14 cellular contexts compared by ENCODE assay signal in genomic region chr20:17749979-17750721, GRCh38. TPM values are rescaled to one million over a fixed set of nuclear protein-coding genes. Genes with fewer than 3 reads are reported as not detected.
DNase-seq lines count a peak whose midpoint lies in the region; ATAC-seq and TF ChIP-seq lines count a peak whose summit lies in the region.
"Had no signal": no experiment of that assay in that cellular context is flagged by ENCODE, and none has a peak within 500 bp of the region (broad histone marks: within the 10 kb centered on the region; RNA-seq: fewer than 3 reads in every experiment).

No MANE protein-coding gene starts in this region.

- intact Hi-C loops in lower leg skin (cut with DNase I; ENCODE audit: low total_unique reads) (no loop called here), spleen (cut with DNase I; ENCODE audit: low total_unique reads) (no loop called here)

- H3K4me3 Mint-ChIP-seq in natural killer cell treated with Interleukin-12 subunit alpha and Interleukin-12 subunit beta and Interleukin-15 and Interleukin-18, amount 100 ng/mL, for 72 hours = no peak overlapping the region
- H3K4me3 Mint-ChIP-seq: activated T-cell treated with anti-CD3 and anti-CD28 coated beads, Interleukin-2, amount 50 U/mL, for 72 hours; IgD-negative memory B cell had no signal

- 57 to 64% methylated on average over 15 of the region's 15 CpGs for WGBS in lower leg skin, 2 donors
- WGBS in spleen, 5 donors = 51 to 70% (median 59%) methylated on average over 14 to 15 of the region's 15 CpGs

- H3K27me3 ChIP-seq in spleen (replicated peaks in 1 of 7) = no peaks in the 10 kb centered on the region
- H3K27me3 ChIP-seq: BLaER1 had no signal

- H3K27ac ChIP-seq in spleen = peak overlapping the region; percentile 42 to 78 (median 70)
- H3K27ac ChIP-seq: BLaER1 had no signal

- no peak overlapping the region for H3K4me3 ChIP-seq in fibroblast of mammary gland (ENCODE audit: control insufficient read depth, low read depth, low read length)
- H3K4me3 ChIP-seq in lower leg skin (ENCODE audit: low read depth, poor library complexity, severe bottlenecking) = no peak overlapping the region
- no peak overlapping the region for H3K4me3 ChIP-seq in spleen
- H3K4me3 ChIP-seq: BLaER1 had no signal

- DNase-seq in M059J (ENCODE audit: low read depth) (peak; percentile 14), fibroblast of mammary gland (ENCODE audit: low read depth) (peak; percentile 68), lower leg skin (ENCODE audit: low spot score in 2 of 2) (peak; percentile 34 to 89), spleen (peak; percentile 80)
- DNase-seq in natural killer cell treated with Interleukin-12 subunit alpha and Interleukin-12 subunit beta and Interleukin-15 and Interleukin-18, amount 100 ng/mL, for 72 hours (ENCODE audit: low spot score) = no peak
- no peak for DNase-seq in stimulated activated CD4-positive, alpha-beta T cell treated with anti-CD3 and anti-CD28 coated beads, Interleukin-4, amount 100 ng/mL, for 24 hours
- DNase-seq: activated T-cell treated with anti-CD3 and anti-CD28 coated beads, Interleukin-2, amount 50 U/mL, for 72 hours; NCI-H187 treated with DMSO at 0.1 percent for 48 hours had no signal

- H3K4me1 ChIP-seq in spleen = peaks cover 4 to 17% (median 6%) of the 10 kb centered on the region in 6 donors
- H3K4me1 ChIP-seq: BLaER1 had no signal

- H3K27ac Mint-ChIP-seq in natural killer cell treated with Interleukin-12 subunit alpha and Interleukin-12 subunit beta and Interleukin-15 and Interleukin-18, amount 100 ng/mL, for 72 hours = no peak overlapping the region
- H3K27ac Mint-ChIP-seq: activated T-cell treated with anti-CD3 and anti-CD28 coated beads, Interleukin-2, amount 50 U/mL, for 72 hours; IgD-negative memory B cell had no signal

- H3K9me3 ChIP-seq in spleen = no peaks in the 10 kb centered on the region
- H3K9me3 ChIP-seq: BLaER1 had no signal

- TF ChIP-seq POLR2A in lower leg skin (IDR thresholded peaks at IDR 0.05) (no peak), spleen (IDR thresholded peaks at IDR 0.05) (no peak)

- no peak for TF ChIP-seq CTCF in fibroblast of mammary gland (conservative IDR thresholded peaks at IDR 0.05; ENCODE audit: control insufficient read depth, insufficient read depth, low read depth, low read length)
- no peak for TF ChIP-seq CTCF in lower leg skin (IDR thresholded peaks at IDR 0.05)
- peak in 1 of 11 experiments; percentile 25 for TF ChIP-seq CTCF in spleen (IDR thresholded peaks at IDR 0.05 in 8 of 11, conservative IDR thresholded peaks at IDR 0.05 in 3 of 11)

- no peaks in the 10 kb centered on the region for H3K36me3 Mint-ChIP-seq in natural killer cell treated with Interleukin-12 subunit alpha and Interleukin-12 subunit beta and Interleukin-15 and Interleukin-18, amount 100 ng/mL, for 72 hours
- H3K36me3 Mint-ChIP-seq: IgD-negative memory B cell had no signal

- H3K9me3 Mint-ChIP-seq in natural killer cell treated with Interleukin-12 subunit alpha and Interleukin-12 subunit beta and Interleukin-15 and Interleukin-18, amount 100 ng/mL, for 72 hours = no peaks in the 10 kb centered on the region
- H3K9me3 Mint-ChIP-seq: activated T-cell treated with anti-CD3 and anti-CD28 coated beads, Interleukin-2, amount 50 U/mL, for 72 hours had no signal

- ATAC-seq in GM21619 (IDR thresholded peaks at IDR 0.05; ENCODE audit: unreplicated experiment) (no peak), GM21360 (IDR thresholded peaks at IDR 0.05; ENCODE audit: unreplicated experiment) (no peak)
- no peak for ATAC-seq in natural killer cell treated with Interleukin-12 subunit alpha and Interleukin-12 subunit beta and Interleukin-15 and Interleukin-18, amount 100 ng/mL, for 72 hours
- ATAC-seq: activated CD4-positive, CD25-positive, alpha-beta regulatory T cell treated with anti-CD3 and anti-CD28 coated beads, Interleukin-2, amount 50 U/mL, for 24 hours; activated T-cell treated with anti-CD3 and anti-CD28 coated beads, Interleukin-2, amount 50 U/mL, for 72 hours had no signal

- peaks cover 13 to 17% of the 10 kb centered on the region in 2 donors for H3K27me3 Mint-ChIP-seq in natural killer cell treated with Interleukin-12 subunit alpha and Interleukin-12 subunit beta and Interleukin-15 and Interleukin-18, amount 100 ng/mL, for 72 hours

- no peaks in the 10 kb centered on the region for H3K36me3 ChIP-seq in spleen
- H3K36me3 ChIP-seq: BLaER1 had no signal

- H3K4me1 Mint-ChIP-seq in natural killer cell treated with Interleukin-12 subunit alpha and Interleukin-12 subunit beta and Interleukin-15 and Interleukin-18, amount 100 ng/mL, for 72 hours (ENCODE audit: low read depth in 2 of 2) = peaks cover 0 to 2% of the 10 kb centered on the region in 2 donors

RNA-seq across cellular contexts. Expression of gene BANF2, which starts 50.4 kb away (rescaled TPM):
- not detected in 2 replicates for total RNA-seq in M059J (2014; rRNA removed; shearing (Covaris generic))
- total RNA-seq in lower leg skin (not detected), spleen (not detected)
- polyA plus RNA-seq in spleen = not detected
- total RNA-seq in natural killer cell treated with Interleukin-12 subunit alpha and Interleukin-12 subunit beta and Interleukin-15 and Interleukin-18, amount 100 ng/mL, for 72 hours = not detected
- total RNA-seq: activated T-cell treated with anti-CD3 and anti-CD28 coated beads, Interleukin-2, amount 50 U/mL, for 72 hours had no signal
- polyA plus RNA-seq: IgD-negative memory B cell, neural cell had no signal

Comparison
In these comparisons a context has a peak if more than half of its experiments do, and no peak if none do; other contexts are left out.
1. DNase-seq: peak in M059J (single experiment), fibroblast of mammary gland (single experiment), lower leg skin (2 of 2) and spleen (single experiment); none in natural killer cell treated with Interleukin-12 subunit alpha and Interleukin-12 subunit beta and Interleukin-15 and Interleukin-18, amount 100 ng/mL, for 72 hours (single experiment) and stimulated activated CD4-positive, alpha-beta T cell treated with anti-CD3 and anti-CD28 coated beads, Interleukin-4, amount 100 ng/mL, for 24 hours (single experiment).